Comparison of ENCODE assay signal across 1 cellular context in genomic region chr1:156813750-156814570, GRCh38.
TF ChIP-seq lines count a peak whose summit lies in the region.

No MANE protein-coding gene starts in this region.

TF ChIP-seq in SK-N-SH treated with all-trans-retinoic acid at 6 μM for 48 hours, 23 proteins besides CTCF, POLR2A, EP300 and RAD21 (continued from another document):
- TF ChIP-seq OSR1 (CRISPR knock-in tag; IDR thresholded peaks at IDR 0.05) = no peak
- no peak for TF ChIP-seq ESRRG (CRISPR knock-in tag; IDR thresholded peaks at IDR 0.05)
- TF ChIP-seq ISL1 (CRISPR knock-in tag; IDR thresholded peaks at IDR 0.05) = no peak
- no peak for TF ChIP-seq TCF4 (CRISPR knock-in tag; IDR thresholded peaks at IDR 0.05; ENCODE audit: borderline replicate concordance)
- TF ChIP-seq GLIS3 (CRISPR knock-in tag; IDR thresholded peaks at IDR 0.05) = no peak
- no peak for TF ChIP-seq PATZ1 (CRISPR knock-in tag; IDR thresholded peaks at IDR 0.05; ENCODE audit: borderline replicate concordance)
